ENCODE assay signal across 13 cellular contexts in genomic region chr5:103894882-103895281, GRCh38.
A peak's percentile ranks its signal among the peaks of the same experiment; 100 is the strongest.
DNase-seq lines count a peak whose midpoint lies in the region; ATAC-seq, FAIRE-seq and TF ChIP-seq lines count a peak whose summit lies in the region.
"Had no signal": no experiment of that assay in that cellular context is flagged by ENCODE, and none has a peak within 500 bp of the region (broad histone marks: within the 10 kb centered on the region; RNA-seq: fewer than 3 reads in every experiment).

No MANE protein-coding gene starts in this region.

- no peak overlapping the region for H3K4me3 Mint-ChIP-seq in astrocyte (ENCODE audit: unreplicated experiment)

- no peaks in the 10 kb centered on the region for H3K27me3 Mint-ChIP-seq in astrocyte (ENCODE audit: low read depth, unreplicated experiment)

- H3K9me3 Mint-ChIP-seq in astrocyte (ENCODE audit: unreplicated experiment), result no peaks in the 10 kb centered on the region

- no peak overlapping the region for H3K27ac Mint-ChIP-seq in astrocyte (ENCODE audit: unreplicated experiment)

- no peak for TF ChIP-seq CTCF in astrocyte (IDR thresholded peaks at IDR 0.05; ENCODE audit: insufficient read depth, low read depth, low read length)

- H3K4me1 ChIP-seq in HUES48 (ENCODE audit: control insufficient read depth, insufficient read depth, low read length) (peaks cover 8% of the 10 kb centered on the region), astrocyte (ENCODE audit: insufficient read depth, low read length) (no peaks in the 10 kb centered on the region)

- ATAC-seq in HG02798 (IDR thresholded peaks at IDR 0.05; ENCODE audit: poor library complexity, unreplicated experiment), result no peak

- H3K4me3 ChIP-seq in HUES48 (ENCODE audit: low read depth, low read length), result no peak overlapping the region
- H3K4me3 ChIP-seq in astrocyte (ENCODE audit: insufficient read depth, low read depth, low read length), result no peak overlapping the region
- H3K4me3 ChIP-seq: PC-9 had no signal

- no peaks in the 10 kb centered on the region for H3K36me3 Mint-ChIP-seq in astrocyte (ENCODE audit: low read depth, unreplicated experiment)

- FAIRE-seq in astrocyte (lab: Jason Lieb, UNC), result no peak

- H3K9me3 ChIP-seq in HUES48 (ENCODE audit: control insufficient read depth, insufficient read depth, low read length), result no peaks in the 10 kb centered on the region
- no peaks in the 10 kb centered on the region for H3K9me3 ChIP-seq in astrocyte (ENCODE audit: insufficient read depth, low read depth, low read length)

- H3K27me3 ChIP-seq in HUES48 (ENCODE audit: control insufficient read depth, insufficient read depth, low read length) (no peaks in the 10 kb centered on the region), astrocyte (ENCODE audit: insufficient read depth, low read length) (no peaks in the 10 kb centered on the region), layer of hippocampus (ENCODE audit: control insufficient read depth, insufficient read depth, low read length) (no peaks in the 10 kb centered on the region)

- no peak overlapping the region for H3K4me2 ChIP-seq in astrocyte (ENCODE audit: low read length)
- H3K4me2 ChIP-seq: PC-9 had no signal

- no peaks in the 10 kb centered on the region for H4K20me1 ChIP-seq in astrocyte (ENCODE audit: insufficient read depth, low read length)

- no peaks in the 10 kb centered on the region for H3K79me2 ChIP-seq in astrocyte (ENCODE audit: insufficient read depth, low read length)

- peak overlapping the region; percentile 17 for H3K27ac ChIP-seq in HUES48 (ENCODE audit: low read depth, low read length)
- H3K27ac ChIP-seq in astrocyte (ENCODE audit: low read depth, low read length), result no peak overlapping the region
- peak overlapping the region; percentile 72 for H3K27ac ChIP-seq in layer of hippocampus (ENCODE audit: low read depth, low read length)
- H3K27ac ChIP-seq: PC-9 had no signal

- H3K36me3 ChIP-seq in HUES48 (ENCODE audit: control insufficient read depth, insufficient read depth, low read length) (no peaks in the 10 kb centered on the region), astrocyte (ENCODE audit: insufficient read depth, low read length) (no peaks in the 10 kb centered on the region)

- no peak overlapping the region for H2AFZ ChIP-seq in astrocyte (ENCODE audit: low read depth, low read length)
- H2AFZ ChIP-seq: PC-9 had no signal

- no peaks in the 10 kb centered on the region for H3K4me1 Mint-ChIP-seq in astrocyte (ENCODE audit: low read depth, unreplicated experiment)

- H3K9ac ChIP-seq in HUES48 (ENCODE audit: low read depth, low read length) (no peak overlapping the region), astrocyte (ENCODE audit: low read length) (no peak overlapping the region)

- DNase-seq in AG08395 (ENCODE audit: low spot score) (peak; percentile 6), astrocyte (ENCODE audit: low read depth) (peak; percentile 23), AG20443 (ENCODE audit: low spot score) (no peak), CD1c-positive myeloid dendritic cell (ENCODE audit: extremely low spot score) (no peak)
- DNase-seq in effector CD4-positive, alpha-beta T cell, result no peak
- DNase-seq: activated CD8-positive, alpha-beta memory T cell treated with anti-CD3 and anti-CD28 coated beads, Interleukin-2, amount 50 U/mL, for 4 hours; amniotic stem cell; NCI-H1694; PC-9; stimulated activated CD4-positive, alpha-beta T cell treated with anti-CD3 and anti-CD28 coated beads, Interleukin-4, amount 100 ng/mL, for 1 hour had no signal

Comparison
In these comparisons a context has a peak if more than half of its experiments do, and no peak if none do; other contexts are left out.
1. DNase-seq: peak in AG08395 (single experiment) and astrocyte (single experiment); none in AG20443 (single experiment), effector CD4-positive, alpha-beta T cell (single experiment) and CD1c-positive myeloid dendritic cell (single experiment).